Comparison of ENCODE assay signal across 22 cellular contexts in genomic region chr11:95547974-95548373, GRCh38.
"Had no signal": no experiment of that assay in that cellular context is flagged by ENCODE, and none has a peak within 500 bp of the region (broad histone marks: within the 10 kb centered on the region; RNA-seq: fewer than 3 reads in every experiment).

No MANE protein-coding gene starts in this region.

- H3K36me3 ChIP-seq: Peyer's patch, SJSA1 had no signal

- H3K27ac Mint-ChIP-seq: activated CD8-positive, alpha-beta T cell treated with anti-CD3 and anti-CD28 coated beads, Interleukin-2, amount 10 ng/mL, durations not matched to agents 7 days and 5 days; activated naive CD8-positive, alpha-beta T cell treated with anti-CD3 and anti-CD28 coated beads for 36 hours; T-helper 1 cell treated with Interleukin-12 subunit alpha and Interleukin-12 subunit beta and Interleukin-4 antibody, amounts not matched to agents 30 μg/mL and 1 μg/mL, for 36 hours had no signal

- H3K9me3 ChIP-seq: Peyer's patch, SJSA1 had no signal

- H3K9me3 Mint-ChIP-seq: activated naive CD8-positive, alpha-beta T cell treated with anti-CD3 and anti-CD28 coated beads for 36 hours; T-helper 1 cell treated with Interleukin-12 subunit alpha and Interleukin-12 subunit beta and Interleukin-4 antibody, amounts not matched to agents 30 μg/mL and 1 μg/mL, for 36 hours had no signal

- H3K27me3 Mint-ChIP-seq: activated naive CD8-positive, alpha-beta T cell treated with anti-CD3 and anti-CD28 coated beads for 36 hours had no signal

- ATAC-seq: activated CD4-positive, CD25-positive, alpha-beta regulatory T cell treated with anti-CD3 and anti-CD28 coated beads, Interleukin-2, amount 50 U/mL, for 24 hours; activated CD8-positive, alpha-beta T cell treated with anti-CD3 and anti-CD28 coated beads, Interleukin-2, amount 10 ng/mL, durations not matched to agents 7 days and 5 days; SK-N-SH treated with all-trans-retinoic acid at 6 μM for 48 hours had no signal

- H3K4me3 Mint-ChIP-seq: activated CD8-positive, alpha-beta T cell treated with anti-CD3 and anti-CD28 coated beads, Interleukin-2, amount 10 ng/mL, durations not matched to agents 7 days and 5 days; activated naive CD8-positive, alpha-beta T cell treated with anti-CD3 and anti-CD28 coated beads for 36 hours; T-helper 1 cell treated with Interleukin-12 subunit alpha and Interleukin-12 subunit beta and Interleukin-4 antibody, amounts not matched to agents 30 μg/mL and 1 μg/mL, for 36 hours had no signal

- H3K27ac ChIP-seq: Peyer's patch, RWPE1, SJSA1 had no signal

- H3K36me3 Mint-ChIP-seq: activated naive CD8-positive, alpha-beta T cell treated with anti-CD3 and anti-CD28 coated beads for 36 hours had no signal

- DNase-seq: activated CD4-positive, alpha-beta T cell treated with anti-CD3 and anti-CD28 coated beads for 4 hours; activated CD4-positive, alpha-beta T cell treated with anti-CD3 and anti-CD28 coated beads, Interleukin-2, amount 50 U/mL, for 4 hours; activated CD8-positive, alpha-beta memory T cell treated with anti-CD3 and anti-CD28 coated beads, Interleukin-2, amount 50 U/mL, for 48 hours; activated CD8-positive, alpha-beta T cell treated with anti-CD3 and anti-CD28 coated beads, Interleukin-2, amount 10 ng/mL, durations not matched to agents 7 days and 5 days; activated naive CD8-positive, alpha-beta T cell treated with anti-CD3 and anti-CD28 coated beads for 36 hours; activated T-cell treated with anti-CD3 and anti-CD28 coated beads, Interleukin-2, amount 50 U/mL, for 1 hour; Karpas-422; MM.1S; NCI-H1105; NCI-H1436; NCI-H1694 treated with DMSO at 0.1 percent for 48 hours; NCI-H2081 treated with DMSO at 0.1 percent for 48 hours; NCI-H446; NCI-H524; Peyer's patch; Right ventricle myocardium superior; SW 1271 had no signal

- H3K27me3 ChIP-seq: Peyer's patch, SJSA1 had no signal

- H3K4me3 ChIP-seq: Peyer's patch, SJSA1 had no signal

- H3K4me1 ChIP-seq: Peyer's patch, SJSA1 had no signal
